ENCODE assay signal across 7 cellular contexts in genomic region chr9:89740722-89741121, GRCh38.
A peak's percentile ranks its signal among the peaks of the same experiment; 100 is the strongest.
DNase-seq lines count a peak whose midpoint lies in the region; ATAC-seq and TF ChIP-seq lines count a peak whose summit lies in the region.

No MANE protein-coding gene starts in this region.

- peak overlapping the region; percentile 24 for H3K4me3 Mint-ChIP-seq in activated CD8-positive, alpha-beta T cell treated with anti-CD3 and anti-CD28 coated beads for 36 hours
- H3K4me3 Mint-ChIP-seq in neural progenitor cell, result no peak overlapping the region

- no peaks in the 10 kb centered on the region for H3K79me2 ChIP-seq in neural progenitor cell (ENCODE audit: low read depth)

- H3K36me3 Mint-ChIP-seq in activated CD8-positive, alpha-beta T cell treated with anti-CD3 and anti-CD28 coated beads for 36 hours (ENCODE audit: low read depth), result no peaks in the 10 kb centered on the region
- no peaks in the 10 kb centered on the region for H3K36me3 Mint-ChIP-seq in neural progenitor cell

- H3K36me3 ChIP-seq in neural progenitor cell, result no peaks in the 10 kb centered on the region

- no peaks in the 10 kb centered on the region for H3K27me3 ChIP-seq in neural progenitor cell

- peak overlapping the region; percentile 82 for H3K27ac Mint-ChIP-seq in activated CD8-positive, alpha-beta T cell treated with anti-CD3 and anti-CD28 coated beads for 36 hours
- no peak overlapping the region for H3K27ac Mint-ChIP-seq in neural progenitor cell

- peaks cover 3% of the 10 kb centered on the region for H3K9me3 Mint-ChIP-seq in activated CD8-positive, alpha-beta T cell treated with anti-CD3 and anti-CD28 coated beads for 36 hours
- H3K9me3 Mint-ChIP-seq in neural progenitor cell, result no peaks in the 10 kb centered on the region

- no peak overlapping the region for H2AFZ ChIP-seq in neural progenitor cell (replicated peaks)

- intact Hi-C loops in activated CD8-positive, alpha-beta T cell treated with anti-CD3 and anti-CD28 coated beads for 36 hours (cut with micrococcal nuclease), result loop anchor here (5.0 kb wide), 1 partner anchor 38 kb away; no protein-coding TSS in a partner anchor

- H3K27me3 Mint-ChIP-seq in activated CD8-positive, alpha-beta T cell treated with anti-CD3 and anti-CD28 coated beads for 36 hours, result peaks cover 7% of the 10 kb centered on the region
- H3K27me3 Mint-ChIP-seq in neural progenitor cell (ENCODE audit: insufficient read depth, low read depth), result peaks cover 9% of the 10 kb centered on the region

- peak; percentile 68 for ATAC-seq in GM19043 (IDR thresholded peaks at IDR 0.05; ENCODE audit: low read depth, unreplicated experiment)
- peak; percentile 48 for ATAC-seq in HG02943 (IDR thresholded peaks at IDR 0.05; ENCODE audit: low read depth, unreplicated experiment)
- peak; percentile 79 for ATAC-seq in activated CD8-positive, alpha-beta T cell treated with anti-CD3 and anti-CD28 coated beads for 36 hours

- CTCF ChIA-PET in activated CD8-positive, alpha-beta T cell treated with anti-CD3 and anti-CD28 coated beads for 36 hours (lab: Charles Lee), result interaction anchor here (1.0 to 3.1 kb wide), 3 partner anchors 138 to 147 kb away, joined by 3 to 17 read pairs (median 4); no protein-coding TSS in a partner anchor

- H3K9me3 ChIP-seq in neural progenitor cell (ENCODE audit: low read depth), result no peaks in the 10 kb centered on the region

- POLR2A ChIA-PET in activated CD8-positive, alpha-beta T cell treated with anti-CD3 and anti-CD28 coated beads for 36 hours (lab: Charles Lee), result no interaction called here

- H3F3A ChIP-seq in neural progenitor cell (ENCODE audit: low read depth), result no peaks in the 10 kb centered on the region

- H3K4me2 ChIP-seq in neural progenitor cell, result no peak overlapping the region

- no peak for TF ChIP-seq CTCF in activated CD8-positive, alpha-beta T cell treated with anti-CD3 and anti-CD28 coated beads for 36 hours (IDR thresholded peaks at IDR 0.05)
- TF ChIP-seq CTCF in neural progenitor cell (IDR thresholded peaks at IDR 0.05), result no peak

- H3K4me3 ChIP-seq in neural progenitor cell, result no peak overlapping the region

- H3K4me1 ChIP-seq in neural progenitor cell, result peaks cover 10% of the 10 kb centered on the region

- H3K9ac ChIP-seq in neural progenitor cell, result no peak overlapping the region

- no peak overlapping the region for H3K27ac ChIP-seq in neural progenitor cell

- DNase-seq in activated CD8-positive, alpha-beta T cell treated with anti-CD3 and anti-CD28 coated beads for 36 hours, result peak; percentile 79
- peak; percentile 29 to 55 for DNase-seq in stimulated activated CD4-positive, alpha-beta T cell treated with anti-CD3 and anti-CD28 coated beads, Interleukin-2, amount 100 ng/mL, for 24 hours
- DNase-seq in DMS53 treated with DMSO at 0.1 percent for 48 hours (lab: John Stamatoyannopoulos, UW; ENCODE audit: unreplicated experiment) (no peak), neural progenitor cell (ENCODE audit: low spot score) (no peak), nucleus accumbens (lab: John Stamatoyannopoulos, UW) (no peak)

- H4K20me1 ChIP-seq in neural progenitor cell (ENCODE audit: low read depth), result no peaks in the 10 kb centered on the region

- H3K4me1 Mint-ChIP-seq in activated CD8-positive, alpha-beta T cell treated with anti-CD3 and anti-CD28 coated beads for 36 hours (ENCODE audit: low read depth), result peaks cover 60% of the 10 kb centered on the region
- peaks cover 20% of the 10 kb centered on the region for H3K4me1 Mint-ChIP-seq in neural progenitor cell

Comparison
In these comparisons a context has a peak if more than half of its experiments do, and no peak if none do; other contexts are left out.
1. DNase-seq: peak in activated CD8-positive, alpha-beta T cell treated with anti-CD3 and anti-CD28 coated beads for 36 hours (single experiment) and stimulated activated CD4-positive, alpha-beta T cell treated with anti-CD3 and anti-CD28 coated beads, Interleukin-2, amount 100 ng/mL, for 24 hours (2 of 2); none in DMS53 treated with DMSO at 0.1 percent for 48 hours (single experiment), neural progenitor cell (single experiment) and nucleus accumbens (0 of 56).
2. Peak in every context shown above with its lines, with median percentiles within 50 percentile points of each other: ATAC-seq.